Comparison of ENCODE assay signal across 12 cellular contexts in the genomic region with DNA sequence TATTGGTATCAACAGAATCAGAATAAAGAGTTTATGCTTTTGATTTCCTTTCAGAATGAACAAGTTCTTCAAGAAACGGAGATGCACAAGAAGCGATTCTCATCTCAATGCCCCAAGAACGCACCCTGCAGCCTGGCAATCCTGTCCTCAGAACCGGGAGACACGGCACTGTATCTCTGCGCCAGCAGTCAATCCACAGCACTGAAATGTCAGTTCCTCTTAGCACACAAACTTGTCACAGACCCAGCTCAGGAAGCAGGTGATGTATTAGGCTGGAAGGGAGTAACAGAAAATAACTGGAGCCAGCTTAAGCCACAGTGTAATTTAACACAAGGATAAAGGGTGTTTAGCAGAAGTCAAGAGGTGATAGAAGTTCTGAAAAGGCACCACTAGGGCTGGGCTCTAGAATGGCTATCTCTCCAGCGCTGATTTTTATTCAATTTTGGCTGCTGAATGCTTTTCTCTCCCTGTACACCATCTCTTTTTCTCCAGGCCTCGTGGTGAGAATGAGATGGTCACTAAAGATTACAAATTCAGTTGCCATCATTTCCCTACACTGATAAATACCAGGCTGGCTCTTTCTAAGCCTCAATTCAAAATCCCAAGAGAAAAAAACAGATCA.
A peak's percentile ranks its signal among the peaks of the same experiment; 100 is the strongest.
DNase-seq lines count a peak whose midpoint lies in the region; ATAC-seq and TF ChIP-seq lines count a peak whose summit lies in the region.
"Had no signal": no experiment of that assay in that cellular context is flagged by ENCODE, and none has a peak within 500 bp of the region (broad histone marks: within the 10 kb centered on the region; RNA-seq: fewer than 3 reads in every experiment).

No MANE protein-coding gene starts in this region.

- DNase-seq in activated CD4-positive, alpha-beta T cell treated with anti-CD3 and anti-CD28 coated beads, Interleukin-2, amount 10 ng/mL, durations not matched to agents 24 days and 14 days = no peak
- no peak for DNase-seq in activated CD4-positive, alpha-beta T cell treated with anti-CD3 and anti-CD28 coated beads for 1 hour
- DNase-seq in NCI-H69 (lab: John Stamatoyannopoulos, UW) = peak; percentile 21
- no peak for DNase-seq in activated T-helper 1 cell treated with anti-CD3 and anti-CD28 coated beads, Interleukin-12 subunit alpha, Interleukin-12 subunit beta, Interleukin-2, Interleukin-4 antibody, amounts not matched to agents 30 ng/mL and 10 ng/mL and 1 ng/mL, durations not matched to agents 14 hours and 24 hours and 36 hours (ENCODE audit: low spot score)
- peak; percentile 28 for DNase-seq in retina
- no peak for DNase-seq in coronary artery (ENCODE audit: low spot score)
- DNase-seq: activated CD4-positive, alpha-beta T cell treated with anti-CD3 and anti-CD28 coated beads, Interleukin-2, amount 50 U/mL, for 48 hours; SHP77 treated with DMSO at 0.1 percent for 48 hours had no signal

- ATAC-seq in HG03520 (IDR thresholded peaks at IDR 0.05; ENCODE audit: unreplicated experiment) (no peak), HG03135 (IDR thresholded peaks at IDR 0.05; ENCODE audit: unreplicated experiment) (no peak)
- ATAC-seq: HepG2 had no signal

- intact Hi-C loops in activated CD4-positive, alpha-beta T cell treated with anti-CD3 and anti-CD28 coated beads, Interleukin-2, amount 10 ng/mL, durations not matched to agents 24 days and 14 days (cut with micrococcal nuclease) = no loop called here
- intact Hi-C loops in activated T-helper 1 cell treated with anti-CD3 and anti-CD28 coated beads, Interleukin-12 subunit alpha, Interleukin-12 subunit beta, Interleukin-2, Interleukin-4 antibody, amounts not matched to agents 30 ng/mL and 10 ng/mL and 1 ng/mL, durations not matched to agents 14 hours and 24 hours and 36 hours (cut with micrococcal nuclease) = no loop called here

- no peak overlapping the region for H3K27ac ChIP-seq in coronary artery
- H3K27ac ChIP-seq: suprapubic skin had no signal

- peaks cover 4% of the 10 kb centered on the region for H3K4me1 Mint-ChIP-seq in activated CD4-positive, alpha-beta T cell treated with anti-CD3 and anti-CD28 coated beads, Interleukin-2, amount 10 ng/mL, durations not matched to agents 24 days and 14 days
- peaks cover 11% of the 10 kb centered on the region for H3K4me1 Mint-ChIP-seq in activated T-helper 1 cell treated with anti-CD3 and anti-CD28 coated beads, Interleukin-12 subunit alpha, Interleukin-12 subunit beta, Interleukin-2, Interleukin-4 antibody, amounts not matched to agents 30 ng/mL and 10 ng/mL and 1 ng/mL, durations not matched to agents 14 hours and 24 hours and 36 hours (ENCODE audit: low read depth)

- peaks cover 33% of the 10 kb centered on the region for H3K27me3 Mint-ChIP-seq in activated CD4-positive, alpha-beta T cell treated with anti-CD3 and anti-CD28 coated beads, Interleukin-2, amount 10 ng/mL, durations not matched to agents 24 days and 14 days
- peaks cover 23% of the 10 kb centered on the region for H3K27me3 Mint-ChIP-seq in activated T-helper 1 cell treated with anti-CD3 and anti-CD28 coated beads, Interleukin-12 subunit alpha, Interleukin-12 subunit beta, Interleukin-2, Interleukin-4 antibody, amounts not matched to agents 30 ng/mL and 10 ng/mL and 1 ng/mL, durations not matched to agents 14 hours and 24 hours and 36 hours (ENCODE audit: insufficient read depth)

- no peak overlapping the region for H3K4me3 ChIP-seq in coronary artery
- H3K4me3 ChIP-seq: suprapubic skin had no signal

- no peak for TF ChIP-seq CTCF in coronary artery (IDR thresholded peaks at IDR 0.05)

- H3K36me3 Mint-ChIP-seq in activated CD4-positive, alpha-beta T cell treated with anti-CD3 and anti-CD28 coated beads, Interleukin-2, amount 10 ng/mL, durations not matched to agents 24 days and 14 days (ENCODE audit: low read depth) = no peaks in the 10 kb centered on the region
- no peaks in the 10 kb centered on the region for H3K36me3 Mint-ChIP-seq in activated T-helper 1 cell treated with anti-CD3 and anti-CD28 coated beads, Interleukin-12 subunit alpha, Interleukin-12 subunit beta, Interleukin-2, Interleukin-4 antibody, amounts not matched to agents 30 ng/mL and 10 ng/mL and 1 ng/mL, durations not matched to agents 14 hours and 24 hours and 36 hours (ENCODE audit: low read depth)

- H3K9me3 Mint-ChIP-seq in activated CD4-positive, alpha-beta T cell treated with anti-CD3 and anti-CD28 coated beads, Interleukin-2, amount 10 ng/mL, durations not matched to agents 24 days and 14 days = no peaks in the 10 kb centered on the region
- no peaks in the 10 kb centered on the region for H3K9me3 Mint-ChIP-seq in activated T-helper 1 cell treated with anti-CD3 and anti-CD28 coated beads, Interleukin-12 subunit alpha, Interleukin-12 subunit beta, Interleukin-2, Interleukin-4 antibody, amounts not matched to agents 30 ng/mL and 10 ng/mL and 1 ng/mL, durations not matched to agents 14 hours and 24 hours and 36 hours

- H3K4me3 Mint-ChIP-seq in activated CD4-positive, alpha-beta T cell treated with anti-CD3 and anti-CD28 coated beads, Interleukin-2, amount 10 ng/mL, durations not matched to agents 24 days and 14 days = peak overlapping the region; percentile 59
- peak overlapping the region; percentile 54 for H3K4me3 Mint-ChIP-seq in activated T-helper 1 cell treated with anti-CD3 and anti-CD28 coated beads, Interleukin-12 subunit alpha, Interleukin-12 subunit beta, Interleukin-2, Interleukin-4 antibody, amounts not matched to agents 30 ng/mL and 10 ng/mL and 1 ng/mL, durations not matched to agents 14 hours and 24 hours and 36 hours

- peak overlapping the region; percentile 58 for H3K27ac Mint-ChIP-seq in activated CD4-positive, alpha-beta T cell treated with anti-CD3 and anti-CD28 coated beads, Interleukin-2, amount 10 ng/mL, durations not matched to agents 24 days and 14 days
- H3K27ac Mint-ChIP-seq in activated T-helper 1 cell treated with anti-CD3 and anti-CD28 coated beads, Interleukin-12 subunit alpha, Interleukin-12 subunit beta, Interleukin-2, Interleukin-4 antibody, amounts not matched to agents 30 ng/mL and 10 ng/mL and 1 ng/mL, durations not matched to agents 14 hours and 24 hours and 36 hours = no peak overlapping the region

Comparison
In these comparisons a context has a peak if more than half of its experiments do, and no peak if none do; other contexts are left out.
1. DNase-seq: peak in NCI-H69 (single experiment) and retina (single experiment); none in activated CD4-positive, alpha-beta T cell treated with anti-CD3 and anti-CD28 coated beads, Interleukin-2, amount 10 ng/mL, durations not matched to agents 24 days and 14 days (single experiment), activated CD4-positive, alpha-beta T cell treated with anti-CD3 and anti-CD28 coated beads for 1 hour (single experiment), activated T-helper 1 cell treated with anti-CD3 and anti-CD28 coated beads, Interleukin-12 subunit alpha, Interleukin-12 subunit beta, Interleukin-2, Interleukin-4 antibody, amounts not matched to agents 30 ng/mL and 10 ng/mL and 1 ng/mL, durations not matched to agents 14 hours and 24 hours and 36 hours (single experiment) and coronary artery (single experiment).